Comparison of ENCODE assay signal across 1 cellular context in the genomic region with DNA sequence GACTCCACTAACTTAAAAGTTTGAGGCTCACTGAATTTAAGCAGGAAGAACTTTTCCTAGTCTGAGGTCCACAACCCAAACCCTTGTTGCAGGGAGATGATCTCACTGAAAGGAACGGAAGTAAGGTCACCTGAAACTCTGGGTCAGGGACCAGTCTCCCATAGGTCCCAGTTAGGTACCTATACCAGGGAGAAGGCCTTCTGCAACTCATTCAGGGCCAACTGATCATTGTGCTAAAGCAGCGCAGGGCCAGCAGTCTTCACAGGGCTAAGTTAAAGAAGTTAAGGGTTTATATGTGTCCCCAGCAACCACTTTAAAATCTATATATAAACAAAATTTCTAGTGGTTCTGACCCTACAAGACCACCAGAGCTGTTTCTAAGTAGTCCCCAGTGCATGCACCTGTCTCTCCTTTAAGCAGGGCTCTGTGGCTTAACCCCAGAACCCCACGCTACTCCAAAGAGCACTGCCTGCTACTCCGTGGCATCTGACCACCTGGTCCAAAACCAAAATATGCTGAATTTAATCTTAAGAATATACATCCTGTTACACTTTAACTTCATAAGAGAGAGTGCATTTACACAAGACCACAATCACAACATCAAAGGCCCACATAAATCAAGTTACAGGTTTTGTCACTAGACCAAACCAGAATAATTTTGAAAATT.
TF ChIP-seq lines count a peak whose summit lies in the region.

No MANE protein-coding gene starts in this region.

TF ChIP-seq in GM23338, 12 proteins besides CTCF, POLR2A, EP300 and RAD21 (continued from another document):
- TF ChIP-seq ZNF462 (CRISPR knock-in tag; IDR thresholded peaks at IDR 0.05): no peak
- no peak for TF ChIP-seq REST (IDR thresholded peaks at IDR 0.05; ENCODE audit: unreplicated experiment)
- TF ChIP-seq ZNF331 (CRISPR knock-in tag; IDR thresholded peaks at IDR 0.05; ENCODE audit: low read depth): no peak
- no peak for TF ChIP-seq POLR2AphosphoS5 (IDR thresholded peaks at IDR 0.05; ENCODE audit: low read depth)
- no peak for TF ChIP-seq NANOG (IDR thresholded peaks at IDR 0.05; ENCODE audit: borderline replicate concordance)
- TF ChIP-seq CREB1 (CRISPR knock-in tag; IDR thresholded peaks at IDR 0.05; ENCODE audit: low read depth): no peak
- TF ChIP-seq EZH2phosphoT487 (IDR thresholded peaks at IDR 0.05; ENCODE audit: unreplicated experiment): no peak
- TF ChIP-seq EZH2 (IDR thresholded peaks at IDR 0.05; ENCODE audit: low read depth, unreplicated experiment): no peak
- no peak for TF ChIP-seq STAT1 (IDR thresholded peaks at IDR 0.05; ENCODE audit: unreplicated experiment)
- TF ChIP-seq ZNF114 (CRISPR knock-in tag; IDR thresholded peaks at IDR 0.05): no peak
- TF ChIP-seq JUNB (IDR thresholded peaks at IDR 0.05; ENCODE audit: unreplicated experiment): no peak
